ENCODE assay signal across 1 cellular context in the genomic region with DNA sequence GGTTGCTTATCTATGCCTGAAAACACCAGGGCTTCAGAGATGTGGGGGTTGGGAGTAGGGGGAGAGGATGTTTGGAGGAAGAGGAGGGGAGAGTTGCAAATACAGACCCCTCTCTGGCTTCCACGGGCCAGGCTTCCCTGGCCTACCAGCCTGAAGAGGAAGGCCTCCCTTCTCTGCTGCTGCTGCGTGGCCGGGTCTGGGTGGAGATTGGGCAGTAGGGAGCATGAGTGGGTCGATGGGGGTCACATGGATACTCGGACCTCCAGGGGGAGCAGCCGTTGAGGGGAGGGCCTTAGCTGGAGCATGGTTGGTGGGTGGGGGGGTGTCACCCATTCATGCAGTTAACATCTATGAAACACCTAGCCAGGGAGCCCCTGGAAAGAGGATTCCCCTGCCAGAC.
TF ChIP-seq lines count a peak whose summit lies in the region.

No MANE protein-coding gene starts in this region.

TF ChIP-seq in HCT116, 20 proteins besides CTCF, POLR2A, EP300 and RAD21 (continued from another document):
- TF ChIP-seq ELF1 (IDR thresholded peaks at IDR 0.05; ENCODE audit: borderline replicate concordance, low read depth) (no peak), ZNF274 (IDR thresholded peaks at IDR 0.05; ENCODE audit: low read depth, low read length) (no peak)
